Comparison of ENCODE assay signal across 27 cellular contexts in the genomic region with DNA sequence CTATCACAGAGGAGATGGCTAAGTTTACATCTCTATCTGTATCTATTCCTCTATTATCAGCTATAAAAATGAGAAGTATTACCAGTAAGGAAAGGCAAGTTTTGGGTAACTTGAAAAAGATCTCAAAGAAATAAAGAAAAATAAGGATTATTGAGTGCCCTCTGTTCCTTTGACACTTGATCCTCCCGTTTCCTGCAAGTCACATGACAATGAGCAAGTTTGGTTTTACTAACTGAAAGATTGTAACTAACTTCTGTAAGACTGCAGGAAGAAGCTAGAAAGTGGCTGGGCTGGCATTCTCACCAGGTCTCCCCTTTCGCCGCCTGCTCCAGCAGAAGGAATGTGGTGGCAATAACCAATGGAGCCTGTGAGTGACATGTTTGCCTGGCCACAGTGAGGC. TPM values are rescaled to one million over a fixed set of nuclear protein-coding genes. Genes with fewer than 3 reads are reported as not detected.
"Had no signal": no experiment of that assay in that cellular context is flagged by ENCODE, and none has a peak within 500 bp of the region (broad histone marks: within the 10 kb centered on the region; RNA-seq: fewer than 3 reads in every experiment).

No MANE protein-coding gene starts in this region.

- H2AFZ ChIP-seq: hepatocyte had no signal

- H3K4me1 ChIP-seq: prostate gland, stomach, tibial artery, upper lobe of right lung had no signal

- H3K4me2 ChIP-seq: hepatocyte had no signal

- H3K27ac ChIP-seq: hepatocyte, left ventricle myocardium inferior, pancreas, prostate gland, skin epidermis, stomach, thoracic aorta, tibial artery, upper lobe of right lung had no signal

- H3K9me3 Mint-ChIP-seq: nephron; stimulated activated naive B cell treated with anti-CD40 and anti-IgM and Interleukin-4, amounts not matched to agents 10 μg/mL and 1 μg/mL and 100 μg/mL, for 72 hours had no signal

- H3K4me3 Mint-ChIP-seq: naive thymus-derived CD8-positive, alpha-beta T cell; nephron; stimulated activated naive B cell treated with anti-CD40 and anti-IgM and Interleukin-4, amounts not matched to agents 10 μg/mL and 1 μg/mL and 100 μg/mL, for 72 hours had no signal

- H3K36me3 ChIP-seq: left ventricle myocardium inferior, pancreas, prostate gland, stomach, thoracic aorta, tibial artery, upper lobe of right lung had no signal

- H3K36me3 Mint-ChIP-seq: naive thymus-derived CD8-positive, alpha-beta T cell had no signal

- H3K4me3 ChIP-seq: hepatocyte, left ventricle myocardium inferior, lung, mucosa of descending colon, pancreas, prostate gland, skin epidermis, stomach, thoracic aorta, tibial artery, upper lobe of right lung had no signal

- H3K4me1 Mint-ChIP-seq: nephron had no signal

- H3K27ac Mint-ChIP-seq: naive thymus-derived CD8-positive, alpha-beta T cell; nephron; stimulated activated naive B cell treated with anti-CD40 and anti-IgM and Interleukin-4, amounts not matched to agents 10 μg/mL and 1 μg/mL and 100 μg/mL, for 72 hours had no signal

- H3K27me3 ChIP-seq: hepatocyte, pancreas, stomach, tibial artery, upper lobe of right lung had no signal

- DNase-seq: islet precursor cell; left ventricle myocardium inferior; mesendoderm; midbrain; mucosa of descending colon; naive thymus-derived CD8-positive, alpha-beta T cell; nucleus accumbens; pancreas; retina; stimulated activated CD4-positive, alpha-beta T cell treated with anti-CD3 and anti-CD28 coated beads, Interleukin-12 subunit alpha, Interleukin-12 subunit beta, amount 100 ng/mL, for 4 hours; stimulated activated CD4-positive, alpha-beta T cell treated with anti-CD3 and anti-CD28 coated beads, Interleukin-15, amount 100 ng/mL, for 24 hours; stimulated activated CD4-positive, alpha-beta T cell treated with anti-CD3 and anti-CD28 coated beads, Interleukin-2, amount 100 ng/mL, for 24 hours; stimulated activated CD4-positive, alpha-beta T cell treated with anti-CD3 and anti-CD28 coated beads, Interleukin-4, amount 100 ng/mL, for 1 hour; stimulated activated naive B cell treated with anti-CD40 and anti-IgM and Interleukin-4, amounts not matched to agents 10 μg/mL and 1 μg/mL and 100 μg/mL, for 72 hours; stimulated activated naive CD8-positive, alpha-beta T cell treated with anti-CD3 and anti-CD28 coated beads, Interleukin-15, Interleukin-2, amounts not matched to agents 100 U/mL and 50 U/mL, for 24 hours; stomach; tibial artery; trophoblast cell; upper lobe of right lung had no signal

- H3K27me3 Mint-ChIP-seq: naive thymus-derived CD8-positive, alpha-beta T cell; stimulated activated naive B cell treated with anti-CD40 and anti-IgM and Interleukin-4, amounts not matched to agents 10 μg/mL and 1 μg/mL and 100 μg/mL, for 72 hours had no signal

- H3K9me3 ChIP-seq: left ventricle myocardium inferior, mucosa of descending colon, pancreas, prostate gland, stomach, thoracic aorta, tibial artery, upper lobe of right lung had no signal

- ATAC-seq: mucosa of descending colon; naive thymus-derived CD8-positive, alpha-beta T cell; pancreas; right cardiac atrium; sciatic nerve; stimulated activated naive B cell treated with anti-CD40 and anti-IgM and Interleukin-4, amounts not matched to agents 10 μg/mL and 1 μg/mL and 100 μg/mL, for 72 hours; stimulated activated naive CD8-positive, alpha-beta T cell treated with anti-CD3 and anti-CD28 coated beads, Interleukin-15, Interleukin-2, amounts not matched to agents 100 U/mL and 50 U/mL, for 24 hours; upper lobe of right lung had no signal

RNA-seq across cellular contexts. Expression of gene ARHGAP24, which starts 59.2 kb away (rescaled TPM):
- polyA plus RNA-seq: naive thymus-derived CD8-positive, alpha-beta T cell had no signal
